27 cellular contexts compared by ENCODE assay signal in the genomic region with DNA sequence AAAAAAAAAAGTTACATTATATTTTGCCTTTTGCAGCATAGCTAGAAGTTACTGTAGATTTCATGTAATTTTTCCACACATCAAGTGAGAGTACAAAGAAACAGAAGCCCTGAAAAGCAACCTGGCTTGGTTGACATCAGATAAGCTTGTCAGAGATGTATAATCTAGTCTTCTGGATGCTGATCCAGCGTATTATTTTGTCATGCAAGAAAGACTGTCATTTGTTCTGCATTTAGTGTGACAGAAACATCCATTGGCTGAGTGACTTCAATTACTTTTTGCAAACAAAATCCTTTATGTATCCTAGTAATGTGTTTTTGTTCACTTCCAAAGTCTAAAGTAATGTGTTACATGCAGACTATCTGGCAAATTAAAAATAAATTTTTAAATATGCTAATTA.
"Had no signal": no experiment of that assay in that cellular context is flagged by ENCODE, and none has a peak within 500 bp of the region (broad histone marks: within the 10 kb centered on the region; RNA-seq: fewer than 3 reads in every experiment).

No MANE protein-coding gene starts in this region.

- DNase-seq: Karpas-422, KBM-7, MM.1S, MV-4-11, NCI-H1092, NCI-H1105, NCI-H1417 treated with DMSO at 0.1 percent for 48 hours, NCI-H1436 treated with DMSO at 0.1 percent for 48 hours, NCI-H1694 treated with DMSO at 0.1 percent for 48 hours, NCI-H187 treated with DMSO at 0.1 percent for 48 hours, NCI-H2029, NCI-H2081, NCI-H2171 treated with DMSO at 0.1 percent for 48 hours, NCI-H2227 treated with DMSO at 0.1 percent for 48 hours, NCI-H446 treated with DMSO at 0.1 percent for 48 hours, NCI-H510A, NCI-H524, NCI-H526, NCI-H774, PC-9, SHP77, SIG-M5, SJCRH30, SK-N-SH, SW 1271 had no signal

- H3K4me3 ChIP-seq: PC-9, SJCRH30 had no signal

- ATAC-seq: Panc1, Right ventricle myocardium inferior had no signal
